Comparison of ENCODE assay signal across 1 cellular context in the genomic region with DNA sequence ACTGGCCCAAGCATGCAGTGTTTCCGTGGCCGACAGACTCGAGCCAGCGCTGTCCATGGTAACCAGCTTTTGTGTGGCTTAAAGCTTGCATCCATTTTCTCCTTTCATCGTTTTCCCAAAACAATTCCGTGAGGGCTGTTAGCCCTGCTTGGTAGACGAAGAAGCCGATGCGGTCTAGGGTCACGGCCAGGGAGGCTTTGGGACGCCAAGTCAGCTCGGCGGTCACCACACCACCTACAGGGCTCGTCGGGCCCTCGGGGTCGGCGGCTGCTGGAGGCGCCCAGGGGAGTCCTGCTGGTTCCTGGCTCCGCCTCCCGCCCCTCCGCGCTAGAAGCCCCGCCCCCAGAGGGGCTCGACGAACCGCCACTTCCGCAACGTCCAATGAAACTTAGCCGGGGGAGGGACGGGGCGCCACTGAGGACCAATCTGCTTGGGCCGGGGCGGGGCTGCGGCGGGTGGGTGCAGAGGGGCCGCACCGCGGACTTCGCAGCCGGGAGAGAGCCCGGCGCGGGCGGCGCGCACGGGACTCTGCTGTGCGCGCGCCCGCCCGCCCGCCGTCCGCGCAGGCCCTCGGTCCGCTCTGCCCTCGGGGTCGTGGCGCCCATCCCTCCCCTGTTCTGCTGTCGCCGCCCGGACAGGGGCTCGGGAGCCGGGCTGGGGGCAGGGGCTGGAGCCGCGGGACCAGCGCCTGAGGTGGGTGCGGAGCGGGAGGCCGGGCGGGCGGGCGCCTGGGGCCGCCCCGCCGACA.
TF ChIP-seq lines count a peak whose summit lies in the region.

A gene with protein sequence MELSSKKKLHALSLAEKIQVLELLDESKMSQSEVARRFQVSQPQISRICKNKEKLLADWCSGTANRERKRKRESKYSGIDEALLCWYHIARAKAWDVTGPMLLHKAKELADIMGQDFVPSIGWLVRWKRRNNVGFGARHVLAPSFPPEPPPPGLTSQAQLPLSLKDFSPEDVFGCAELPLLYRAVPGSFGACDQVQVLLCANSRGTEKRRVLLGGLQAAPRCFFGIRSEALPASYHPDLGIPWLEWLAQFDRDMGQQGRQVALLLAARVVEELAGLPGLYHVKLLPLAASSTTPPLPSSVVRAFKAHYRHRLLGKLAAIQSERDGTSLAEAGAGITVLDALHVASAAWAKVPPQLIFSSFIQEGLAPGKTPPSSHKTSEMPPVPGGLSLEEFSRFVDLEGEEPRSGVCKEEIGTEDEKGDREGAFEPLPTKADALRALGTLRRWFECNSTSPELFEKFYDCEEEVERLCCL (plus strand): TSS at position 487 of the 748 bp plus-strand sequence. CDS start 1,058 bp downstream, outside the sequence.

TF ChIP-seq in K562, 482 proteins besides CTCF, POLR2A, EP300 and RAD21 (continued from another document):
- peak; percentile 93 for TF ChIP-seq ZBTB7A (IDR thresholded peaks at IDR 0.05; ENCODE audit: borderline replicate concordance, control insufficient read depth, low read depth, low read length)
- TF ChIP-seq BHLHE40 (IDR thresholded peaks at IDR 0.05; ENCODE audit: low read length), result peak; percentile 26; the same call in 1 of the 2 replicates
- TF ChIP-seq CXXC5 (CRISPR knock-in tag; IDR thresholded peaks at IDR 0.05), result peak; percentile 74
- TF ChIP-seq ZNF3 (CRISPR knock-in tag; IDR thresholded peaks at IDR 0.05), result no peak
- TF ChIP-seq NR2C2 (CRISPR knock-in tag; IDR thresholded peaks at IDR 0.05), result peak; percentile 25; the same call in 1 of the 2 replicates
- no peak for TF ChIP-seq NR2C2 (tag; IDR thresholded peaks at IDR 0.05)
- peak; percentile 62; the same call in 1 of the 2 replicates for TF ChIP-seq HDAC2 (IDR thresholded peaks at IDR 0.05)
- TF ChIP-seq LARP7 (IDR thresholded peaks at IDR 0.05), result no peak
- TF ChIP-seq, protein P1, sequence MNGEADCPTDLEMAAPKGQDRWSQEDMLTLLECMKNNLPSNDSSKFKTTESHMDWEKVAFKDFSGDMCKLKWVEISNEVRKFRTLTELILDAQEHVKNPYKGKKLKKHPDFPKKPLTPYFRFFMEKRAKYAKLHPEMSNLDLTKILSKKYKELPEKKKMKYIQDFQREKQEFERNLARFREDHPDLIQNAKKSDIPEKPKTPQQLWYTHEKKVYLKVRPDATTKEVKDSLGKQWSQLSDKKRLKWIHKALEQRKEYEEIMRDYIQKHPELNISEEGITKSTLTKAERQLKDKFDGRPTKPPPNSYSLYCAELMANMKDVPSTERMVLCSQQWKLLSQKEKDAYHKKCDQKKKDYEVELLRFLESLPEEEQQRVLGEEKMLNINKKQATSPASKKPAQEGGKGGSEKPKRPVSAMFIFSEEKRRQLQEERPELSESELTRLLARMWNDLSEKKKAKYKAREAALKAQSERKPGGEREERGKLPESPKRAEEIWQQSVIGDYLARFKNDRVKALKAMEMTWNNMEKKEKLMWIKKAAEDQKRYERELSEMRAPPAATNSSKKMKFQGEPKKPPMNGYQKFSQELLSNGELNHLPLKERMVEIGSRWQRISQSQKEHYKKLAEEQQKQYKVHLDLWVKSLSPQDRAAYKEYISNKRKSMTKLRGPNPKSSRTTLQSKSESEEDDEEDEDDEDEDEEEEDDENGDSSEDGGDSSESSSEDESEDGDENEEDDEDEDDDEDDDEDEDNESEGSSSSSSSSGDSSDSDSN (IDR thresholded peaks at IDR 0.05; ENCODE audit: borderline replicate concordance in 1 of 2, low read depth in 2 of 2, low read length in 2 of 2), result 0 out of 4 replicates have a peak, but pooled peaks of 1 of the 2 experiments have one; percentile 24
- TF ChIP-seq GABPB1 (CRISPR knock-in tag; IDR thresholded peaks at IDR 0.05), result peak; percentile 29
- no peak for TF ChIP-seq ZZZ3 (IDR thresholded peaks at IDR 0.05)
- peak; percentile 52 for TF ChIP-seq FUS (optimal IDR thresholded peaks at IDR 0.05; ENCODE audit: low read depth, low read length)
- TF ChIP-seq CREB1 (IDR thresholded peaks at IDR 0.05), result no peak; the same call in 1 of the 2 replicates
- peak; percentile 48; the same call in 1 of the 2 replicates for TF ChIP-seq CREB1 (CRISPR knock-in tag; IDR thresholded peaks at IDR 0.05)
- TF ChIP-seq RBM25 (IDR thresholded peaks at IDR 0.05; ENCODE audit: low read depth, low read length, severe bottlenecking), result peak; percentile 95
- TF ChIP-seq, protein P2, sequence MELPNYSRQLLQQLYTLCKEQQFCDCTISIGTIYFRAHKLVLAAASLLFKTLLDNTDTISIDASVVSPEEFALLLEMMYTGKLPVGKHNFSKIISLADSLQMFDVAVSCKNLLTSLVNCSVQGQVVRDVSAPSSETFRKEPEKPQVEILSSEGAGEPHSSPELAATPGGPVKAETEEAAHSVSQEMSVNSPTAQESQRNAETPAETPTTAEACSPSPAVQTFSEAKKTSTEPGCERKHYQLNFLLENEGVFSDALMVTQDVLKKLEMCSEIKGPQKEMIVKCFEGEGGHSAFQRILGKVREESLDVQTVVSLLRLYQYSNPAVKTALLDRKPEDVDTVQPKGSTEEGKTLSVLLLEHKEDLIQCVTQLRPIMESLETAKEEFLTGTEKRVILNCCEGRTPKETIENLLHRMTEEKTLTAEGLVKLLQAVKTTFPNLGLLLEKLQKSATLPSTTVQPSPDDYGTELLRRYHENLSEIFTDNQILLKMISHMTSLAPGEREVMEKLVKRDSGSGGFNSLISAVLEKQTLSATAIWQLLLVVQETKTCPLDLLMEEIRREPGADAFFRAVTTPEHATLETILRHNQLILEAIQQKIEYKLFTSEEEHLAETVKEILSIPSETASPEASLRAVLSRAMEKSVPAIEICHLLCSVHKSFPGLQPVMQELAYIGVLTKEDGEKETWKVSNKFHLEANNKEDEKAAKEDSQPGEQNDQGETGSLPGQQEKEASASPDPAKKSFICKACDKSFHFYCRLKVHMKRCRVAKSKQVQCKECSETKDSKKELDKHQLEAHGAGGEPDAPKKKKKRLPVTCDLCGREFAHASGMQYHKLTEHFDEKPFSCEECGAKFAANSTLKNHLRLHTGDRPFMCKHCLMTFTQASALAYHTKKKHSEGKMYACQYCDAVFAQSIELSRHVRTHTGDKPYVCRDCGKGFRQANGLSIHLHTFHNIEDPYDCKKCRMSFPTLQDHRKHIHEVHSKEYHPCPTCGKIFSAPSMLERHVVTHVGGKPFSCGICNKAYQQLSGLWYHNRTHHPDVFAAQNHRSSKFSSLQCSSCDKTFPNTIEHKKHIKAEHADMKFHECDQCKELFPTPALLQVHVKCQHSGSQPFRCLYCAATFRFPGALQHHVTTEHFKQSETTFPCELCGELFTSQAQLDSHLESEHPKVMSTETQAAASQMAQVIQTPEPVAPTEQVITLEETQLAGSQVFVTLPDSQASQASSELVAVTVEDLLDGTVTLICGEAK (IDR thresholded peaks at IDR 0.05), result peak; percentile 44; the same call in 1 of the 2 replicates
- TF ChIP-seq, protein P2 (CRISPR knock-in tag; IDR thresholded peaks at IDR 0.05), result no peak
- TF ChIP-seq CEBPB (tag; IDR thresholded peaks at IDR 0.05), result no peak
- peak; percentile 85 for TF ChIP-seq HNRNPLL (IDR thresholded peaks at IDR 0.05; ENCODE audit: low read depth, low read length, poor library complexity, severe bottlenecking)
- peak; percentile 66 for TF ChIP-seq CCNT2 (IDR thresholded peaks at IDR 0.05; ENCODE audit: borderline replicate concordance, extremely low read depth, insufficient read length, low read depth, low read length)
- TF ChIP-seq, protein P3, sequence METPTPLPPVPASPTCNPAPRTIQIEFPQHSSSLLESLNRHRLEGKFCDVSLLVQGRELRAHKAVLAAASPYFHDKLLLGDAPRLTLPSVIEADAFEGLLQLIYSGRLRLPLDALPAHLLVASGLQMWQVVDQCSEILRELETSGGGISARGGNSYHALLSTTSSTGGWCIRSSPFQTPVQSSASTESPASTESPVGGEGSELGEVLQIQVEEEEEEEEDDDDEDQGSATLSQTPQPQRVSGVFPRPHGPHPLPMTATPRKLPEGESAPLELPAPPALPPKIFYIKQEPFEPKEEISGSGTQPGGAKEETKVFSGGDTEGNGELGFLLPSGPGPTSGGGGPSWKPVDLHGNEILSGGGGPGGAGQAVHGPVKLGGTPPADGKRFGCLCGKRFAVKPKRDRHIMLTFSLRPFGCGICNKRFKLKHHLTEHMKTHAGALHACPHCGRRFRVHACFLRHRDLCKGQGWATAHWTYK (CRISPR knock-in tag; IDR thresholded peaks at IDR 0.05), result 0 out of 2 replicates have a peak, but pooled peaks have one; percentile 68
- peak; percentile 24 for TF ChIP-seq PKNOX1 (IDR thresholded peaks at IDR 0.05)
- TF ChIP-seq HMGXB4 (CRISPR knock-in tag; IDR thresholded peaks at IDR 0.05), result 0 out of 2 replicates have a peak, but pooled peaks have one; percentile 7
- peak; percentile 85 for TF ChIP-seq FOS (IDR thresholded peaks at IDR 0.05; ENCODE audit: extremely low read depth, insufficient read length)
- TF ChIP-seq GTF2A2 (tag; IDR thresholded peaks at IDR 0.05), result no peak
- peak; percentile 94 for TF ChIP-seq EHMT2 (IDR thresholded peaks at IDR 0.05)
- TF ChIP-seq TEAD4 (IDR thresholded peaks at IDR 0.05; ENCODE audit: low read length), result peak; percentile 35; the same call in 1 of the 2 replicates
- no peak for TF ChIP-seq TEAD4 (CRISPR knock-in tag; IDR thresholded peaks at IDR 0.05; ENCODE audit: borderline replicate concordance)
- TF ChIP-seq DPF2 (IDR thresholded peaks at IDR 0.05), result no peak
